22 cellular contexts compared by ENCODE assay signal in the genomic region with DNA sequence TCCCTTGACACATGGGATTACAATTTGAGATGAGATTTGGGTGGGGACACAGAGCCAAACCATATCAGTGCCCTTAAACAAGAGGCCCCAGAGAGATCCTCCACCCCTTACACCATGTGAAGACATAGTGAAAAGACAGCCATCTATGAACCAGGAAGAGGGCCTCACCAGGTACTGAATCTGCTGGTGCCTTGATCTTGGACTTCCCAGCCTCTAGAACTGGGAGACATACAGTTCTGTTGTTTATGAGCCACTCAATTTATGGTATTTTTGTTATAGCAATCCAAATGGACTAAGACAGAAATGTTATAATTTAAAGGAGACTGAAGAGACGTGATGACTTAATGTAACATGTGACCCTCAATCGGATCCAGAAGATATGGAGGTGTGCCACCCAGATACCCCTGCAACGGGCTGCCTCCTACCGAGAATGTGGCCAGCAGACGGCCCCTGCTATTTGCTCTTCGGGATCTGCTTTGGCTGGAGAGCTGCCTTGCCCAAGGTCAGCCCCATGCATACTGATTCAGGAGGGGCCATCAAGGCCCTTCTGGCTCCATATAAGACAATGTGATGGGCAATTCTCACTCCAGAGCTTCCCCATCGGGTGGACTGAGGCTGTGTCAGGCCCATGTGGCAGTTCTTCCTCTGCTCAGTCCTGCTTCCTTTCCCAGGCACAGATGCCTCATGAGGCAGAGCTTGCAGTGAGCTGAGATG.
"Had no signal": no experiment of that assay in that cellular context is flagged by ENCODE, and none has a peak within 500 bp of the region (broad histone marks: within the 10 kb centered on the region; RNA-seq: fewer than 3 reads in every experiment).

No MANE protein-coding gene starts in this region.

- H3K4me1 ChIP-seq: colonic mucosa, esophagus muscularis mucosa, foreskin keratinocyte, gastroesophageal sphincter, heart left ventricle, lower lobe of right lung, pancreas, right lobe of liver, testis, tibial artery, upper lobe of left lung, uterus had no signal

- ATAC-seq: foreskin keratinocyte; gastroesophageal sphincter; heart left ventricle; left colon; left ventricle myocardium superior; lower lobe of right lung; natural killer cell; pancreas; right lobe of liver; stimulated activated memory B cell treated with anti-CD40 and anti-IgM and Interleukin-4, amounts not matched to agents 10 μg/mL and 1 μg/mL and 100 μg/mL, for 72 hours; stimulated activated naive CD8-positive, alpha-beta T cell treated with anti-CD3 and anti-CD28 coated beads, Interleukin-15, Interleukin-2, amounts not matched to agents 100 U/mL and 50 U/mL, for 24 hours had no signal

- H3K27ac ChIP-seq: colonic mucosa, esophagus muscularis mucosa, foreskin keratinocyte, gastroesophageal sphincter, heart left ventricle, hepatocyte, lower lobe of right lung, pancreas, right lobe of liver, testis, tibial artery, upper lobe of left lung, uterus had no signal

- H3K27me3 ChIP-seq: colonic mucosa, foreskin keratinocyte, heart left ventricle, hepatocyte, pancreas, right lobe of liver, testis, upper lobe of left lung, uterus had no signal

- H3K9me3 ChIP-seq: colonic mucosa, esophagus muscularis mucosa, lower lobe of right lung, pancreas, right lobe of liver, testis, tibial artery, upper lobe of left lung, uterus had no signal

- H3K4me3 ChIP-seq: colonic mucosa, esophagus muscularis mucosa, gastroesophageal sphincter, heart left ventricle, hepatocyte, lower lobe of right lung, pancreas, right lobe of liver, testis, tibial artery, upper lobe of left lung, uterus had no signal

- H3K36me3 ChIP-seq: colonic mucosa, esophagus muscularis mucosa, gastroesophageal sphincter, heart left ventricle, lower lobe of right lung, pancreas, right lobe of liver, tibial artery, upper lobe of left lung, uterus had no signal

- DNase-seq: colonic mucosa; effector memory CD4-positive, alpha-beta T cell; foreskin keratinocyte; heart left ventricle; left ventricle myocardium superior; lower lobe of right lung; natural killer cell; occipital lobe; pancreas; stimulated activated CD4-positive, alpha-beta T cell treated with anti-CD3 and anti-CD28 coated beads, Interleukin-4, amount 100 ng/mL, for 4 hours; stimulated activated naive CD8-positive, alpha-beta T cell treated with anti-CD3 and anti-CD28 coated beads, Interleukin-15, Interleukin-2, amounts not matched to agents 100 U/mL and 50 U/mL, for 24 hours; substantia nigra; testis; upper lobe of left lung; uterus had no signal
